Comparison of ENCODE assay signal across 14 cellular contexts in the genomic region with DNA sequence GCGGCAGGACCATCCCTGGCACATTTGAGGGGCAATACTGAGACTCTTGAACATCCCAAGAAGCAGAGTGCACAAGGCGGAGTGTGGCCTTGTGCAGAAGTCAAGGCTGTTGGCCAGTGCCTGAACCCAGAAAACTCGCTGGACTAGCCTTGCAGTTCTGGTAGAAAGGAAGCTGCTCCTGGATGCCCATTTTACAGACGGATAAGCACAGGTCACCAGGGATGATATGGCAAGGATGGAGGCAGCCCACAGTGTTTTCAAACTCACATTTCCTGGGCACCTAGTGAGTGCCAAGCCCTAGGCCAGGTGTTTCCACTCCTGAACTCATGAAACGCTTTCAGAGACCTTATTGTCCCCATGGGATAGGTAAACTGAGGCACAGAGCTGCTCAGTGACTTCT. TPM values are rescaled to one million over a fixed set of nuclear protein-coding genes. Genes with fewer than 3 reads are reported as not detected.
A peak's percentile ranks its signal among the peaks of the same experiment; 100 is the strongest.
DNase-seq lines count a peak whose midpoint lies in the region; ATAC-seq, FAIRE-seq and TF ChIP-seq lines count a peak whose summit lies in the region.
"Had no signal": no experiment of that assay in that cellular context is flagged by ENCODE, and none has a peak within 500 bp of the region (broad histone marks: within the 10 kb centered on the region; RNA-seq: fewer than 3 reads in every experiment).

No MANE protein-coding gene starts in this region.

- no peaks in the 10 kb centered on the region for H3K36me3 ChIP-seq in heart left ventricle
- H3K36me3 ChIP-seq in astrocyte (ENCODE audit: insufficient read depth, low read length) = no peaks in the 10 kb centered on the region
- no peaks in the 10 kb centered on the region for H3K36me3 ChIP-seq in naive thymus-derived CD4-positive, alpha-beta T cell (ENCODE audit: control insufficient read depth in 2 of 3, insufficient read depth in 3 of 3, low read length in 3 of 3)
- H3K36me3 ChIP-seq in tibial nerve = no peaks in the 10 kb centered on the region
- H3K36me3 ChIP-seq in BE2C = no peaks in the 10 kb centered on the region
- H3K36me3 ChIP-seq: pancreas had no signal

- peak overlapping the region; percentile 34 for H3K27ac Mint-ChIP-seq in astrocyte (ENCODE audit: unreplicated experiment)
- H3K27ac Mint-ChIP-seq in naive thymus-derived CD4-positive, alpha-beta T cell = peak overlapping the region in 5 of 9 donors; percentile 41 to 75 (median 52)

- FAIRE-seq in astrocyte (lab: Jason Lieb, UNC) = no peak
- FAIRE-seq: G401.6, pancreas had no signal

- no peak overlapping the region for H3K4me3 Mint-ChIP-seq in astrocyte (ENCODE audit: unreplicated experiment)
- peak overlapping the region; percentile 10 to 98 (median 74) for H3K4me3 Mint-ChIP-seq in naive thymus-derived CD4-positive, alpha-beta T cell

- peaks cover 28% of the 10 kb centered on the region for H3K4me1 Mint-ChIP-seq in astrocyte (ENCODE audit: low read depth, unreplicated experiment)
- peaks cover 44 to 61% (median 56%) of the 10 kb centered on the region in 7 donors for H3K4me1 Mint-ChIP-seq in naive thymus-derived CD4-positive, alpha-beta T cell

- peak overlapping the region; percentile 20 for H3K4me2 ChIP-seq in astrocyte (ENCODE audit: low read length)

- peak overlapping the region; percentile 63 for H3K9ac ChIP-seq in astrocyte (ENCODE audit: low read length)

- H3K4me1 ChIP-seq in heart left ventricle = peaks cover 11 to 70% (median 33%) of the 10 kb centered on the region in 12 donors
- peaks cover 37% of the 10 kb centered on the region for H3K4me1 ChIP-seq in astrocyte (ENCODE audit: insufficient read depth, low read length)
- H3K4me1 ChIP-seq in naive thymus-derived CD4-positive, alpha-beta T cell (ENCODE audit: control insufficient read depth in 2 of 2, insufficient read depth in 2 of 2, low read length in 2 of 2) = peaks cover 38 to 44% of the 10 kb centered on the region in 2 donors
- peaks cover 0 to 56% (median 27%) of the 10 kb centered on the region in 4 donors for H3K4me1 ChIP-seq in tibial nerve
- no peaks in the 10 kb centered on the region; the same call in 1 of the 2 replicates for H3K4me1 ChIP-seq in BE2C

- H3K36me3 Mint-ChIP-seq in astrocyte (ENCODE audit: low read depth, unreplicated experiment) = no peaks in the 10 kb centered on the region
- H3K36me3 Mint-ChIP-seq in naive thymus-derived CD4-positive, alpha-beta T cell = peaks cover 0 to 15% (median 0%) of the 10 kb centered on the region in 5 donors

- CTCF ChIA-PET in naive thymus-derived CD4-positive, alpha-beta T cell (lab: Charles Lee) = no interaction called here

- WGBS in heart left ventricle, 4 donors = 82 to 97% (median 86%) methylated on average over 5 of the region's 5 CpGs
- 86 to 87% methylated on average over 5 of the region's 5 CpGs for WGBS in tibial nerve, 2 donors

- H2AFZ ChIP-seq in astrocyte (ENCODE audit: low read depth, low read length) = no peak overlapping the region

- no peak for TF ChIP-seq EP300 in tibial nerve (IDR thresholded peaks at IDR 0.05)

- POLR2A ChIA-PET in naive thymus-derived CD4-positive, alpha-beta T cell (lab: Charles Lee) = no interaction called here

- peaks cover 32% of the 10 kb centered on the region for H3K79me2 ChIP-seq in astrocyte (ENCODE audit: insufficient read depth, low read length)

- H3K9me3 ChIP-seq in heart left ventricle = no peaks in the 10 kb centered on the region
- no peaks in the 10 kb centered on the region for H3K9me3 ChIP-seq in astrocyte (ENCODE audit: insufficient read depth, low read depth, low read length)
- H3K9me3 ChIP-seq in naive thymus-derived CD4-positive, alpha-beta T cell (ENCODE audit: control insufficient read depth in 2 of 3, low read length in 3 of 3) = no peaks in the 10 kb centered on the region
- no peaks in the 10 kb centered on the region for H3K9me3 ChIP-seq in tibial nerve
- no peaks in the 10 kb centered on the region for H3K9me3 ChIP-seq in BE2C
- H3K9me3 ChIP-seq: pancreas had no signal

- intact Hi-C loops in heart left ventricle (cut with DNase I) (loop anchor here in 8 of 10 donors (5.0 to 10.0 kb wide), 7 partner anchors 34 to 238 kb away; partner anchors contain the start of genes DHRS7B (in 1 of the 8) and USP22 (in 1 of the 8)), left cardiac atrium (cut with DNase I) (no loop called here)
- intact Hi-C loops in naive thymus-derived CD4-positive, alpha-beta T cell (cut with micrococcal nuclease) = loop anchor here in 1 of 2 donors (10.0 kb wide), 1 partner anchor 1128 kb away; no protein-coding TSS in a partner anchor

- H3K4me3 ChIP-seq in heart left ventricle (no peak overlapping the region), astrocyte (ENCODE audit: insufficient read depth, low read depth, low read length) (no peak overlapping the region), tibial nerve (no peak overlapping the region), BE2C (ENCODE audit: low read depth, low read length) (no peak overlapping the region)
- no peak overlapping the region for H3K4me3 ChIP-seq in naive thymus-derived CD4-positive, alpha-beta T cell (ENCODE audit: low read length)

- no peaks in the 10 kb centered on the region for H3K27me3 ChIP-seq in heart left ventricle
- no peaks in the 10 kb centered on the region for H3K27me3 ChIP-seq in astrocyte (ENCODE audit: insufficient read depth, low read length)
- H3K27me3 ChIP-seq in naive thymus-derived CD4-positive, alpha-beta T cell (ENCODE audit: control insufficient read depth in 2 of 2, insufficient read depth in 2 of 2, low read length in 2 of 2) = no peaks in the 10 kb centered on the region
- H3K27me3 ChIP-seq in tibial nerve = no peaks in the 10 kb centered on the region
- no peaks in the 10 kb centered on the region for H3K27me3 ChIP-seq in BE2C
- H3K27me3 ChIP-seq: pancreas had no signal

- H3K27ac ChIP-seq in heart left ventricle (peak overlapping the region in 10 of 12 donors; percentile 13 to 97 (median 92)), astrocyte (ENCODE audit: low read depth, low read length) (peak overlapping the region; percentile 82), tibial nerve (peak overlapping the region in 3 of 4 donors; percentile 26 to 92 (median 85))
- H3K27ac ChIP-seq in naive thymus-derived CD4-positive, alpha-beta T cell (ENCODE audit: low read depth, low read length) = no peak overlapping the region
- H3K27ac ChIP-seq: pancreas had no signal

- DNase-seq in heart left ventricle (no peak), left cardiac atrium (no peak), astrocyte (ENCODE audit: low read depth) (no peak), tibial nerve (ENCODE audit: low spot score in 2 of 2) (no peak), BE2C (no peak)
- no peak for DNase-seq in naive thymus-derived CD4-positive, alpha-beta T cell
- DNase-seq in NK-92 treated with Interleukin-12 subunit alpha and Interleukin-12 subunit beta, amount 100 ng/mL, for 24 hours (lab: John Stamatoyannopoulos, UW) = no peak
- DNase-seq: activated T-cell treated with anti-CD3 and anti-CD28 coated beads, Interleukin-2, amount 50 U/mL, for 24 hours; AML-193; central memory CD4-positive, alpha-beta T cell; NCI-H345 had no signal

- H3K27me3 Mint-ChIP-seq in astrocyte (ENCODE audit: low read depth, unreplicated experiment) = peaks cover 18% of the 10 kb centered on the region
- H3K27me3 Mint-ChIP-seq in naive thymus-derived CD4-positive, alpha-beta T cell = no peaks in the 10 kb centered on the region
- H3K27me3 Mint-ChIP-seq: activated T-cell treated with anti-CD3 and anti-CD28 coated beads, Interleukin-2, amount 50 U/mL, for 24 hours had no signal

- TF ChIP-seq CTCF in heart left ventricle (IDR thresholded peaks at IDR 0.05) = no peak
- TF ChIP-seq CTCF in astrocyte (IDR thresholded peaks at IDR 0.05; ENCODE audit: insufficient read depth, low read depth, low read length) = no peak
- no peak for TF ChIP-seq CTCF in tibial nerve (IDR thresholded peaks at IDR 0.05)
- no peak for TF ChIP-seq CTCF in BE2C (IDR thresholded peaks at IDR 0.05; ENCODE audit: low read depth, low read length)

- TF ChIP-seq POLR2A in heart left ventricle (IDR thresholded peaks at IDR 0.05) (no peak), tibial nerve (IDR thresholded peaks at IDR 0.05) (no peak)

- H4K20me1 ChIP-seq in astrocyte (ENCODE audit: insufficient read depth, low read length) = peaks cover 27% of the 10 kb centered on the region

- no peaks in the 10 kb centered on the region for H3K9me3 Mint-ChIP-seq in astrocyte (ENCODE audit: unreplicated experiment)
- no peaks in the 10 kb centered on the region for H3K9me3 Mint-ChIP-seq in naive thymus-derived CD4-positive, alpha-beta T cell
- H3K9me3 Mint-ChIP-seq: activated T-cell treated with anti-CD3 and anti-CD28 coated beads, Interleukin-2, amount 50 U/mL, for 24 hours had no signal

- ATAC-seq in heart left ventricle (no peak), left cardiac atrium (no peak), HG02759 (IDR thresholded peaks at IDR 0.05; ENCODE audit: unreplicated experiment) (no peak)
- no peak for ATAC-seq in naive thymus-derived CD4-positive, alpha-beta T cell
- ATAC-seq: pancreas had no signal

RNA-seq across cellular contexts. Expression of gene MAP2K3, which starts 1.7 kb away (rescaled TPM):
- total RNA-seq in heart left ventricle = 100 to 1,000 TPM in 1 of 9 donors, 10 to 100 TPM in 8; 29.4 to 170 (median 54.4) TPM
- polyA plus RNA-seq in heart left ventricle = 100 to 1,000 TPM in 1 of 2 donors, 10 to 100 TPM in 1; 29.6 to 156 TPM
- 10 to 100 TPM; 38.9 to 64.7 TPM for total RNA-seq in left cardiac atrium
- 35.5 and 44.3 TPM in 2 replicates for total RNA-seq in astrocyte
- 100 to 1,000 TPM in 1 of 5 experiments, 10 to 100 TPM in 4; 37.5 to 127 (median 39.2) TPM for total RNA-seq in naive thymus-derived CD4-positive, alpha-beta T cell
- 10 to 100 TPM; 47.7 to 76.7 TPM for polyA plus RNA-seq in naive thymus-derived CD4-positive, alpha-beta T cell
- 10 to 100 TPM; 17.5 to 39.0 (median 21.6) TPM for total RNA-seq in tibial nerve
- polyA plus RNA-seq in BE2C (2012; ENCODE audit: insufficient read depth, insufficient read length, low read depth) = 15.8 TPM

RNA-seq across cellular contexts. Expression of gene NATD1, which starts 29.6 kb away (rescaled TPM):
- total RNA-seq in heart left ventricle = 10 to 100 TPM; 12.8 to 38.4 (median 19.8) TPM
- polyA plus RNA-seq in heart left ventricle = 1 to 10 TPM; 8.0 to 8.4 TPM
- total RNA-seq in left cardiac atrium = 10 to 100 TPM in 1 of 2 donors, 1 to 10 TPM in 1; 8.6 to 19.4 TPM
- total RNA-seq in astrocyte = 7.1 and 7.9 TPM in 2 replicates
- 10 to 100 TPM in 2 of 5 experiments, 1 to 10 TPM in 3; 2.5 to 11.1 (median 8.9) TPM for total RNA-seq in naive thymus-derived CD4-positive, alpha-beta T cell
- polyA plus RNA-seq in naive thymus-derived CD4-positive, alpha-beta T cell = 1 to 10 TPM; 1.7 to 2.9 TPM
- 10 to 100 TPM in 3 of 4 donors, 1 to 10 TPM in 1; 5.7 to 12.0 (median 10.8) TPM for total RNA-seq in tibial nerve
- polyA plus RNA-seq in BE2C (2012; ENCODE audit: insufficient read depth, insufficient read length, low read depth) = 0.59 TPM

Comparison
In these comparisons a context has a peak if more than half of its experiments do, and no peak if none do; other contexts are left out.
1. intact Hi-C loops: an anchor here in heart left ventricle (5.0 to 10.0 kb wide); none called in left cardiac atrium.